ENCODE assay signal across 18 cellular contexts in genomic region chr10:33306126-33306525, GRCh38. TPM values are rescaled to one million over a fixed set of nuclear protein-coding genes. Genes with fewer than 3 reads are reported as not detected.
DNase-seq lines count a peak whose midpoint lies in the region; ATAC-seq and TF ChIP-seq lines count a peak whose summit lies in the region.
"Had no signal": no experiment of that assay in that cellular context is flagged by ENCODE, and none has a peak within 500 bp of the region (broad histone marks: within the 10 kb centered on the region; RNA-seq: fewer than 3 reads in every experiment).

No MANE protein-coding gene starts in this region.

- peaks cover 15% of the 10 kb centered on the region for H3K36me3 Mint-ChIP-seq in progenitor cell of endocrine pancreas (ENCODE audit: insufficient read depth)
- H3K36me3 Mint-ChIP-seq in activated CD4-positive, alpha-beta memory T cell treated with anti-CD3 and anti-CD28 coated beads for 36 hours = no peaks in the 10 kb centered on the region
- H3K36me3 Mint-ChIP-seq: activated naive CD4-positive, alpha-beta T cell treated with anti-CD3 and anti-CD28 coated beads, Interleukin-2, amount 10 ng/mL, durations not matched to agents 7 days and 5 days; stimulated activated naive B cell treated with anti-CD40 and anti-IgM and Interleukin-4, amounts not matched to agents 10 μg/mL and 1 μg/mL and 100 μg/mL, for 72 hours had no signal

- no peaks in the 10 kb centered on the region for H3K27me3 Mint-ChIP-seq in progenitor cell of endocrine pancreas
- peaks cover 2% of the 10 kb centered on the region for H3K27me3 Mint-ChIP-seq in activated CD4-positive, alpha-beta memory T cell treated with anti-CD3 and anti-CD28 coated beads for 36 hours

- no peak for TF ChIP-seq CTCF in progenitor cell of endocrine pancreas (IDR thresholded peaks at IDR 0.05; ENCODE audit: unreplicated experiment)

- DNase-seq in NCI-H2227 (lab: John Stamatoyannopoulos, UW; ENCODE audit: unreplicated experiment) = peak; percentile 24
- no peak for DNase-seq in NCI-H2227 treated with DMSO at 0.1 percent for 48 hours (lab: John Stamatoyannopoulos, UW)
- DNase-seq in astrocyte of the hippocampus (ENCODE audit: low read depth, low spot score) = peak; percentile 67
- DNase-seq in left ventricle myocardium superior = no peak
- DNase-seq in progenitor cell of endocrine pancreas (ENCODE audit: low spot score, unreplicated experiment) = no peak
- DNase-seq in activated CD4-positive, alpha-beta memory T cell treated with anti-CD3 and anti-CD28 coated beads for 36 hours = no peak
- no peak for DNase-seq in NCI-H69 (lab: John Stamatoyannopoulos, UW)
- no peak for DNase-seq in head of caudate nucleus
- DNase-seq: activated naive CD4-positive, alpha-beta T cell treated with anti-CD3 and anti-CD28 coated beads, Interleukin-2, amount 10 ng/mL, durations not matched to agents 7 days and 5 days; caudate nucleus; CD4-positive, alpha-beta memory T cell; effector memory CD4-positive, alpha-beta T cell; kidney; NCI-H2081 treated with DMSO at 0.1 percent for 48 hours; stimulated activated naive B cell treated with anti-CD40 and anti-IgM and Interleukin-4, amounts not matched to agents 10 μg/mL and 1 μg/mL and 100 μg/mL, for 72 hours had no signal

- ATAC-seq in left ventricle myocardium superior = peak; percentile 12
- ATAC-seq: GM12878; GM23338; stimulated activated naive B cell treated with anti-CD40 and anti-IgM and Interleukin-4, amounts not matched to agents 10 μg/mL and 1 μg/mL and 100 μg/mL, for 72 hours had no signal

- H3K4me3 Mint-ChIP-seq in progenitor cell of endocrine pancreas (ENCODE audit: low read depth) = no peak overlapping the region
- H3K4me3 Mint-ChIP-seq in activated CD4-positive, alpha-beta memory T cell treated with anti-CD3 and anti-CD28 coated beads for 36 hours = no peak overlapping the region
- H3K4me3 Mint-ChIP-seq: activated naive CD4-positive, alpha-beta T cell treated with anti-CD3 and anti-CD28 coated beads, Interleukin-2, amount 10 ng/mL, durations not matched to agents 7 days and 5 days; CD4-positive, alpha-beta memory T cell; GM23338; stimulated activated naive B cell treated with anti-CD40 and anti-IgM and Interleukin-4, amounts not matched to agents 10 μg/mL and 1 μg/mL and 100 μg/mL, for 72 hours; T-helper 2 cell treated with Interferon-gamma antibody and Interleukin-4, amounts not matched to agents 5 μg/mL and 100 μg/mL, for 36 hours had no signal

- intact Hi-C loops in left ventricle myocardium superior (cut with micrococcal nuclease) = no loop called here
- intact Hi-C loops in activated CD4-positive, alpha-beta memory T cell treated with anti-CD3 and anti-CD28 coated beads for 36 hours (cut with micrococcal nuclease) = no loop called here
- intact Hi-C loops in head of caudate nucleus (cut with DNase I) = no loop called here

- H3K9me3 Mint-ChIP-seq in progenitor cell of endocrine pancreas (ENCODE audit: low read depth) = no peaks in the 10 kb centered on the region
- H3K9me3 Mint-ChIP-seq in activated CD4-positive, alpha-beta memory T cell treated with anti-CD3 and anti-CD28 coated beads for 36 hours = peaks cover 2% of the 10 kb centered on the region
- H3K9me3 Mint-ChIP-seq: activated naive CD4-positive, alpha-beta T cell treated with anti-CD3 and anti-CD28 coated beads, Interleukin-2, amount 10 ng/mL, durations not matched to agents 7 days and 5 days; stimulated activated naive B cell treated with anti-CD40 and anti-IgM and Interleukin-4, amounts not matched to agents 10 μg/mL and 1 μg/mL and 100 μg/mL, for 72 hours; T-helper 2 cell treated with Interferon-gamma antibody and Interleukin-4, amounts not matched to agents 5 μg/mL and 100 μg/mL, for 36 hours had no signal

- POLR2A ChIA-PET in activated CD4-positive, alpha-beta memory T cell treated with anti-CD3 and anti-CD28 coated beads for 36 hours (lab: Charles Lee) = no interaction called here

- peaks cover 45% of the 10 kb centered on the region for H3K4me1 Mint-ChIP-seq in progenitor cell of endocrine pancreas (ENCODE audit: low read depth)
- peaks cover 2% of the 10 kb centered on the region for H3K4me1 Mint-ChIP-seq in activated CD4-positive, alpha-beta memory T cell treated with anti-CD3 and anti-CD28 coated beads for 36 hours (ENCODE audit: low read depth)
- H3K4me1 Mint-ChIP-seq: stimulated activated naive B cell treated with anti-CD40 and anti-IgM and Interleukin-4, amounts not matched to agents 10 μg/mL and 1 μg/mL and 100 μg/mL, for 72 hours had no signal

- peak overlapping the region; percentile 78 for H3K27ac Mint-ChIP-seq in progenitor cell of endocrine pancreas
- no peak overlapping the region for H3K27ac Mint-ChIP-seq in activated CD4-positive, alpha-beta memory T cell treated with anti-CD3 and anti-CD28 coated beads for 36 hours
- H3K27ac Mint-ChIP-seq: activated naive CD4-positive, alpha-beta T cell treated with anti-CD3 and anti-CD28 coated beads, Interleukin-2, amount 10 ng/mL, durations not matched to agents 7 days and 5 days; CD4-positive, alpha-beta memory T cell; GM23338; stimulated activated naive B cell treated with anti-CD40 and anti-IgM and Interleukin-4, amounts not matched to agents 10 μg/mL and 1 μg/mL and 100 μg/mL, for 72 hours; T-helper 2 cell treated with Interferon-gamma antibody and Interleukin-4, amounts not matched to agents 5 μg/mL and 100 μg/mL, for 36 hours had no signal

- CTCF ChIA-PET in activated CD4-positive, alpha-beta memory T cell treated with anti-CD3 and anti-CD28 coated beads for 36 hours (lab: Charles Lee) = no interaction called here

RNA-seq across cellular contexts. Expression of gene NRP1, which starts 28.3 kb away (rescaled TPM):
- total RNA-seq in left ventricle myocardium superior (175 TPM), progenitor cell of endocrine pancreas (33.4 and 37.0 TPM in 2 replicates)
- 1 to 10 TPM; 1.5 to 1.6 TPM for total RNA-seq in activated CD4-positive, alpha-beta memory T cell treated with anti-CD3 and anti-CD28 coated beads for 36 hours

Comparison
In these comparisons a context has a peak if more than half of its experiments do, and no peak if none do; other contexts are left out.
1. DNase-seq: peak in NCI-H2227 (single experiment) and astrocyte of the hippocampus (single experiment); none in NCI-H2227 treated with DMSO at 0.1 percent for 48 hours (single experiment), left ventricle myocardium superior (single experiment), progenitor cell of endocrine pancreas (single experiment), activated CD4-positive, alpha-beta memory T cell treated with anti-CD3 and anti-CD28 coated beads for 36 hours (single experiment), NCI-H69 (single experiment) and head of caudate nucleus (0 of 42).
2. RNA of gene NRP1, which starts 28.3 kb away (total RNA-seq): 175 TPM in left ventricle myocardium superior (single experiment) and 33.4 to 37.0 TPM in progenitor cell of endocrine pancreas; 1.5 to 1.6 TPM in activated CD4-positive, alpha-beta memory T cell treated with anti-CD3 and anti-CD28 coated beads for 36 hours; every median in the first group is over 10 times any median in the second.